In genomic region chr14:69398818-69399210, GRCh38 we compare ENCODE assay signal across 7 cellular contexts. TPM values are rescaled to one million over a fixed set of nuclear protein-coding genes. Genes with fewer than 3 reads are reported as not detected.
DNase-seq lines count a peak whose midpoint lies in the region; ATAC-seq, FAIRE-seq and TF ChIP-seq lines count a peak whose summit lies in the region.

No MANE protein-coding gene starts in this region.

- H3K4me3 ChIP-seq in astrocyte (ENCODE audit: insufficient read depth, low read depth, low read length) = peak overlapping the region; percentile 85
- H3K4me3 ChIP-seq in lung = peak overlapping the region; percentile 99
- H3K4me3 ChIP-seq in upper lobe of right lung = peak overlapping the region; percentile 94

- peak overlapping the region; percentile 89 for H3K4me2 ChIP-seq in astrocyte (ENCODE audit: low read length)

- TF ChIP-seq CTCF in astrocyte (IDR thresholded peaks at IDR 0.05; ENCODE audit: insufficient read depth, low read depth, low read length) (no peak), lung (IDR thresholded peaks at IDR 0.05; ENCODE audit: control extremely low read depth, extremely low read depth) (no peak), upper lobe of right lung (IDR thresholded peaks at IDR 0.05) (no peak), GM10266 (IDR thresholded peaks at IDR 0.05; ENCODE audit: control insufficient read depth, insufficient read depth, low read depth, missing control alignments) (no peak)

- FAIRE-seq in astrocyte (lab: Jason Lieb, UNC) (no peak), frontal cortex (lab: Jason Lieb, UNC) (no peak)

- H3K9me3 ChIP-seq in astrocyte (ENCODE audit: insufficient read depth, low read depth, low read length) = no peaks in the 10 kb centered on the region
- no peaks in the 10 kb centered on the region for H3K9me3 ChIP-seq in lung (ENCODE audit: control insufficient read depth in 2 of 2, insufficient read depth in 1 of 2, low read length in 1 of 2)
- H3K9me3 ChIP-seq in upper lobe of right lung = no peaks in the 10 kb centered on the region

- H4K20me1 ChIP-seq in astrocyte (ENCODE audit: insufficient read depth, low read length) = peaks cover 61% of the 10 kb centered on the region

- H3K36me3 ChIP-seq in astrocyte (ENCODE audit: insufficient read depth, low read length) (peaks cover 17% of the 10 kb centered on the region), lung (ENCODE audit: control insufficient read depth in 2 of 2, insufficient read depth in 2 of 2, low read length in 2 of 2) (peaks cover 8 to 9% of the 10 kb centered on the region in 2 donors), upper lobe of right lung (peaks cover 29% of the 10 kb centered on the region)

- no peak for DNase-seq in astrocyte (ENCODE audit: low read depth)
- DNase-seq in lung (ENCODE audit: low spot score) = no peak
- DNase-seq in upper lobe of right lung = no peak
- no peak for DNase-seq in GM10266 (ENCODE audit: extremely low spot score)
- DNase-seq in frontal cortex (ENCODE audit: low spot score in 2 of 2) = no peak

- 1% methylated on average over 18 of the region's 18 CpGs for WGBS in lung, 2 donors

- H3K4me1 Mint-ChIP-seq in astrocyte (ENCODE audit: low read depth, unreplicated experiment) = peaks cover 20% of the 10 kb centered on the region

- peak overlapping the region; percentile 95 for H3K27ac ChIP-seq in astrocyte (ENCODE audit: low read depth, low read length)
- peak overlapping the region; percentile 90 to 93 for H3K27ac ChIP-seq in lung (ENCODE audit: low read depth in 1 of 2, low read length in 1 of 2)
- H3K27ac ChIP-seq in upper lobe of right lung = peak overlapping the region; percentile 95

- H3K4me3 Mint-ChIP-seq in astrocyte (ENCODE audit: unreplicated experiment) = peak overlapping the region; percentile 94

- peak overlapping the region; percentile 100 for H3K9ac ChIP-seq in astrocyte (ENCODE audit: low read length)

- H3K36me3 Mint-ChIP-seq in astrocyte (ENCODE audit: low read depth, unreplicated experiment) = peaks cover 3% of the 10 kb centered on the region

- intact Hi-C loops in upper lobe of right lung (cut with DNase I) = no loop called here

- no peaks in the 10 kb centered on the region for H3K9me3 Mint-ChIP-seq in astrocyte (ENCODE audit: unreplicated experiment)

- peak overlapping the region; percentile 84 for H2AFZ ChIP-seq in astrocyte (ENCODE audit: low read depth, low read length)

- H3K27ac Mint-ChIP-seq in astrocyte (ENCODE audit: unreplicated experiment) = peak overlapping the region; percentile 97

- ATAC-seq in GM19035 (IDR thresholded peaks at IDR 0.05; ENCODE audit: unreplicated experiment) (peak; percentile 14), HG03432 (IDR thresholded peaks at IDR 0.05; ENCODE audit: unreplicated experiment) (peak; percentile 15), lung (ENCODE audit: insufficient read depth, low FRiP score) (no peak), upper lobe of right lung (no peak)

- H3K27me3 ChIP-seq in astrocyte (ENCODE audit: insufficient read depth, low read length) (no peaks in the 10 kb centered on the region), lung (ENCODE audit: control insufficient read depth, insufficient read depth) (no peaks in the 10 kb centered on the region), upper lobe of right lung (no peaks in the 10 kb centered on the region)

- no peaks in the 10 kb centered on the region for H3K27me3 Mint-ChIP-seq in astrocyte (ENCODE audit: low read depth, unreplicated experiment)

- H3K4me1 ChIP-seq in astrocyte (ENCODE audit: insufficient read depth, low read length) (peaks cover 34% of the 10 kb centered on the region), lung (ENCODE audit: control insufficient read depth in 2 of 2, insufficient read depth in 2 of 2, low read length in 2 of 2) (peaks cover 7 to 22% of the 10 kb centered on the region in 2 donors), upper lobe of right lung (peaks cover 40% of the 10 kb centered on the region)

- H3K79me2 ChIP-seq in astrocyte (ENCODE audit: insufficient read depth, low read length) = peaks cover 96% of the 10 kb centered on the region

RNA-seq across cellular contexts. Expression of gene SLC39A9, which starts 0.3 kb away (rescaled TPM):
- total RNA-seq in astrocyte (69.5 and 79.1 TPM in 2 replicates), lung (10 to 100 TPM; 60.4 to 74.9 TPM), upper lobe of right lung (55.6 TPM), frontal cortex (118 TPM)
- polyA plus RNA-seq in lung = 10 to 100 TPM; 20.5 to 26.5 TPM

RNA-seq across cellular contexts. Expression of gene ERH, which starts 0.7 kb away (rescaled TPM):
- 233 and 255 TPM in 2 replicates for total RNA-seq in astrocyte
- 100 to 1,000 TPM in 1 of 2 donors, 10 to 100 TPM in 1; 69.1 to 138 TPM for total RNA-seq in lung
- 100 to 1,000 TPM; 139 to 203 TPM for polyA plus RNA-seq in lung
- total RNA-seq in upper lobe of right lung = 114 TPM
- total RNA-seq in frontal cortex = 106 TPM

Comparison
In these comparisons a context has a peak if more than half of its experiments do, and no peak if none do; other contexts are left out.
1. ATAC-seq: peak in GM19035 (single experiment) and HG03432 (single experiment); none in lung (single experiment) and upper lobe of right lung (single experiment).
2. Peak in every context shown above with its lines, with median percentiles within 50 percentile points of each other: H3K27ac ChIP-seq and H3K4me3 ChIP-seq.